In genomic region chr6:113632220-113632864, GRCh38 we compare ENCODE assay signal across 1 cellular context.
A peak's percentile ranks its signal among the peaks of the same experiment; 100 is the strongest.
TF ChIP-seq lines count a peak whose summit lies in the region.

No MANE protein-coding gene starts in this region.

TF ChIP-seq in HepG2, 621 proteins besides CTCF, POLR2A, EP300 and RAD21 (continued from another document and continues in another):
- TF ChIP-seq KAT8 (CRISPR knock-in tag; IDR thresholded peaks at IDR 0.05) (peak; percentile 39; the same call in 1 of the 2 replicates), NFIC (IDR thresholded peaks at IDR 0.05; ENCODE audit: low read length) (peak; percentile 59; the same call in 1 of the 2 replicates), ARID5B (CRISPR knock-in tag; IDR thresholded peaks at IDR 0.05) (peak; percentile 65; the same call in 1 of the 2 replicates), IRF1 (CRISPR knock-in tag; IDR thresholded peaks at IDR 0.05; ENCODE audit: low read depth) (no peak), ESRRA (CRISPR knock-in tag; IDR thresholded peaks at IDR 0.05; ENCODE audit: low read depth) (0 out of 2 replicates have a peak, but pooled peaks have one; percentile 21), ZNF383 (CRISPR knock-in tag; IDR thresholded peaks at IDR 0.05; ENCODE audit: borderline replicate concordance) (no peak), ZNF589 (CRISPR knock-in tag; conservative IDR thresholded peaks at IDR 0.05) (no peak), FOXJ3 (CRISPR knock-in tag; IDR thresholded peaks at IDR 0.05; ENCODE audit: borderline replicate concordance) (0 out of 2 replicates have a peak, but pooled peaks have one; percentile 26), XRCC5 (optimal IDR thresholded peaks at IDR 0.05; ENCODE audit: low read length) (no peak), ZNF878 (CRISPR knock-in tag; IDR thresholded peaks at IDR 0.05) (no peak), NR3C1 (CRISPR knock-in tag; IDR thresholded peaks at IDR 0.05) (no peak), HDAC2 (CRISPR knock-in tag; IDR thresholded peaks at IDR 0.05) (peak; percentile 7; the same call in 1 of the 2 replicates), RCOR2 (CRISPR knock-in tag; IDR thresholded peaks at IDR 0.05) (no peak), ZNF207 (IDR thresholded peaks at IDR 0.05; ENCODE audit: borderline replicate concordance) (no peak), HMG20A (CRISPR knock-in tag; IDR thresholded peaks at IDR 0.05; ENCODE audit: borderline replicate concordance) (peak; percentile 35; the same call in 1 of the 2 replicates), ERF (CRISPR knock-in tag; IDR thresholded peaks at IDR 0.05) (peak; percentile 35; the same call in 1 of the 2 replicates), ZNF704 (CRISPR knock-in tag; IDR thresholded peaks at IDR 0.05; ENCODE audit: borderline replicate concordance) (no peak), SALL1 (CRISPR knock-in tag; IDR thresholded peaks at IDR 0.05) (peak; percentile 69), MEF2D (CRISPR knock-in tag; IDR thresholded peaks at IDR 0.05) (0 out of 2 replicates have a peak, but pooled peaks have one; percentile 58), MEIS1 (CRISPR knock-in tag; IDR thresholded peaks at IDR 0.05; ENCODE audit: borderline replicate concordance) (0 out of 2 replicates have a peak, but pooled peaks have one; percentile 48), ZKSCAN5 (CRISPR knock-in tag; IDR thresholded peaks at IDR 0.05) (no peak), HNF4A (CRISPR knock-in tag; IDR thresholded peaks at IDR 0.05) (0 out of 2 replicates have a peak, but pooled peaks have one; percentile 16), CHCHD3 (CRISPR knock-in tag; IDR thresholded peaks at IDR 0.05) (no peak), ZNF564 (CRISPR knock-in tag; IDR thresholded peaks at IDR 0.05) (0 out of 2 replicates have a peak, but pooled peaks have one; percentile 33), ASH2L (IDR thresholded peaks at IDR 0.05; ENCODE audit: insufficient read length, low read depth, low read length) (peak; percentile 60), ZNF761 (CRISPR knock-in tag; conservative IDR thresholded peaks at IDR 0.05) (no peak), ETV5 (CRISPR knock-in tag; IDR thresholded peaks at IDR 0.05; ENCODE audit: borderline replicate concordance) (peak; percentile 43; the same call in 1 of the 2 replicates), ZNF331 (CRISPR knock-in tag; IDR thresholded peaks at IDR 0.05) (no peak), NAIF1 (CRISPR knock-in tag; IDR thresholded peaks at IDR 0.05; ENCODE audit: borderline replicate concordance) (no peak), ZNF574 (CRISPR knock-in tag; IDR thresholded peaks at IDR 0.05) (0 out of 2 replicates have a peak, but pooled peaks have one; percentile 35), ZNF12 (CRISPR knock-in tag; IDR thresholded peaks at IDR 0.05) (peak; percentile 77; the same call in 1 of the 2 replicates), MXD4 (CRISPR knock-in tag; IDR thresholded peaks at IDR 0.05) (no peak), ZMAT3 (CRISPR knock-in tag; conservative IDR thresholded peaks at IDR 0.05) (no peak), AHR (CRISPR knock-in tag; IDR thresholded peaks at IDR 0.05) (no peak), MED1 (CRISPR knock-in tag; IDR thresholded peaks at IDR 0.05) (peak; percentile 80), NR2C2 (CRISPR knock-in tag; IDR thresholded peaks at IDR 0.05; ENCODE audit: borderline replicate concordance) (peak; percentile 33; the same call in 1 of the 2 replicates), ZNF503 (CRISPR knock-in tag; IDR thresholded peaks at IDR 0.05) (no peak), CEBPZ (IDR thresholded peaks at IDR 0.05; ENCODE audit: low read length) (no peak), SAP130 (CRISPR knock-in tag; IDR thresholded peaks at IDR 0.05; ENCODE audit: low read depth) (peak; percentile 59; the same call in 1 of the 2 replicates), ZNF441 (CRISPR knock-in tag; IDR thresholded peaks at IDR 0.05; ENCODE audit: borderline replicate concordance) (no peak), MAFF (IDR thresholded peaks at IDR 0.05; ENCODE audit: low read depth, low read length) (peak; percentile 49; the same call in 1 of the 2 replicates), HOXA7 (CRISPR knock-in tag; IDR thresholded peaks at IDR 0.05) (no peak), STAT6 (CRISPR knock-in tag; IDR thresholded peaks at IDR 0.05; ENCODE audit: borderline replicate concordance) (no peak), ZNF800 (CRISPR knock-in tag; IDR thresholded peaks at IDR 0.05) (no peak), NFKBIZ (CRISPR knock-in tag; IDR thresholded peaks at IDR 0.05) (no peak), SOX6 (IDR thresholded peaks at IDR 0.05) (no peak), SOX6 (CRISPR knock-in tag; IDR thresholded peaks at IDR 0.05) (peak; percentile 37; the same call in 1 of the 2 replicates), YEATS4 (CRISPR knock-in tag; IDR thresholded peaks at IDR 0.05; ENCODE audit: borderline replicate concordance) (no peak), ZMYM3 (CRISPR knock-in tag; IDR thresholded peaks at IDR 0.05) (no peak)
